Comparison of ENCODE assay signal across 8 cellular contexts in genomic region chr17:77887110-77887463, GRCh38.
DNase-seq lines count a peak whose midpoint lies in the region; ATAC-seq and TF ChIP-seq lines count a peak whose summit lies in the region.

No MANE protein-coding gene starts in this region.

- H3K36me3 Mint-ChIP-seq in Calu3 (ENCODE audit: insufficient read depth, unreplicated experiment) = peaks cover 4% of the 10 kb centered on the region
- H3K36me3 Mint-ChIP-seq in WTC11 = no peaks in the 10 kb centered on the region

- DNase-seq in Calu3 (no peak), WTC11 (ENCODE audit: low spot score) (no peak), fibroblast of pulmonary artery (ENCODE audit: low read depth) (no peak), sigmoid colon (peak; percentile 40), NCI-H2196 (lab: John Stamatoyannopoulos, UW; ENCODE audit: unreplicated experiment) (no peak), NCI-H2227 treated with DMSO at 0.1 percent for 48 hours (lab: John Stamatoyannopoulos, UW) (no peak), left colon (no peak), transverse colon (no peak)

- CTCF ChIA-PET in Calu3 (lab: Charles Lee) = no interaction called here
- CTCF ChIA-PET in WTC11 (lab: Charles Lee) = interaction anchor here (0.6 to 2.1 kb wide), 8 partner anchors 9 to 444 kb away, joined by 3 to 5 read pairs (median 4); no protein-coding TSS in a partner anchor

- H3K36me3 ChIP-seq in sigmoid colon = no peaks in the 10 kb centered on the region
- H3K36me3 ChIP-seq in transverse colon = no peaks in the 10 kb centered on the region

- peak overlapping the region; percentile 65 to 76 (median 66) for H3K27ac ChIP-seq in sigmoid colon
- H3K27ac ChIP-seq in transverse colon = peak overlapping the region in 2 of 4 donors; percentile 61 to 64

- TF ChIP-seq CTCF in Calu3 (IDR thresholded peaks at IDR 0.05; ENCODE audit: unreplicated experiment) (no peak), WTC11 (IDR thresholded peaks at IDR 0.05) (no peak), fibroblast of pulmonary artery (IDR thresholded peaks at IDR 0.05; ENCODE audit: low read length, missing control alignments) (no peak), sigmoid colon (IDR thresholded peaks at IDR 0.05) (no peak), transverse colon (IDR thresholded peaks at IDR 0.05) (no peak)

- in situ Hi-C loops in transverse colon (cut with MboI; ENCODE audit: low pct_ligation_motif_present in 1 of 4, low pct_unique_long_range_greater_than_20kb in 1 of 4, low sequenced_read_pairs in 3 of 4) = no loop called here

- 68 to 77% methylated on average over 4 of the region's 4 CpGs for WGBS in sigmoid colon, 2 donors
- WGBS in transverse colon (ENCODE audit: low coverage in 1 of 2), 2 donors = 63% methylated on average over 4 of the region's 4 CpGs; no CpG with 5 or more reads in 1 of the 2 donors

- H3K27me3 Mint-ChIP-seq in Calu3 (ENCODE audit: unreplicated experiment) (peaks cover 96% of the 10 kb centered on the region), WTC11 (ENCODE audit: low read depth) (peaks cover 33% of the 10 kb centered on the region)

- H3K4me1 ChIP-seq in sigmoid colon (peaks cover 5 to 25% (median 16%) of the 10 kb centered on the region in 4 donors), transverse colon (peaks cover 0 to 25% (median 1%) of the 10 kb centered on the region in 4 donors)

- POLR2A ChIA-PET in WTC11 (lab: Charles Lee) = interaction anchor here (2.0 kb wide), 1 partner anchor 71 kb away, joined by 6 read pairs; the partner anchor contains the start of gene TNRC6C

- H3K9me3 Mint-ChIP-seq in Calu3 (ENCODE audit: low read depth, unreplicated experiment) (no peaks in the 10 kb centered on the region), WTC11 (no peaks in the 10 kb centered on the region)

- peak overlapping the region; percentile 61 for H3K4me3 ChIP-seq in fibroblast of pulmonary artery (replicated peaks; ENCODE audit: low read depth, low read length)
- H3K4me3 ChIP-seq in sigmoid colon = peak overlapping the region; percentile 45 to 61 (median 56)
- peak overlapping the region in 1 of 4 donors; percentile 40 for H3K4me3 ChIP-seq in transverse colon

- BruUV-seq in Calu3 (replicated peaks; lab: Mats Ljungman, UMichigan) = no TSS peak

- H3K4me3 Mint-ChIP-seq in Calu3 (ENCODE audit: low read depth, unreplicated experiment) = peak overlapping the region; percentile 75
- peak overlapping the region; percentile 72 for H3K4me3 Mint-ChIP-seq in WTC11

- H3K4me1 Mint-ChIP-seq in Calu3 (ENCODE audit: low read depth, unreplicated experiment) (peaks cover 29% of the 10 kb centered on the region), WTC11 (peaks cover 38% of the 10 kb centered on the region)

- TF ChIP-seq EP300 in sigmoid colon (IDR thresholded peaks at IDR 0.05) (no peak), transverse colon (IDR thresholded peaks at IDR 0.05; ENCODE audit: low read depth) (no peak)

- H3K9me3 ChIP-seq in sigmoid colon (no peaks in the 10 kb centered on the region), transverse colon (no peaks in the 10 kb centered on the region)

- ATAC-seq in WTC11 (no peak), left colon (no peak)

- intact Hi-C loops in Calu3 (cut with micrococcal nuclease; ENCODE audit: unreplicated experiment) (loop anchor here (5.0 kb wide), 1 partner anchor 45 kb away; no protein-coding TSS in a partner anchor), sigmoid colon (cut with DNase I) (loop anchor here (2.0 to 10.0 kb wide), 3 partner anchors 72 to 128 kb away; partner anchors contain the start of gene TNRC6C), left colon (cut with DNase I, micrococcal nuclease) (no loop called here), transverse colon (cut with DNase I; ENCODE audit: low total_unique reads) (no loop called here)

- H3K27me3 ChIP-seq in sigmoid colon (no peaks in the 10 kb centered on the region), transverse colon (peaks cover 44% of the 10 kb centered on the region)

- no peak for TF ChIP-seq POLR2A in sigmoid colon (IDR thresholded peaks at IDR 0.05)
- no peak for TF ChIP-seq POLR2A in transverse colon (IDR thresholded peaks at IDR 0.05)

- H3K27ac Mint-ChIP-seq in Calu3 (ENCODE audit: unreplicated experiment) = peak overlapping the region; percentile 64
- H3K27ac Mint-ChIP-seq in WTC11 = no peak overlapping the region

TF ChIP-seq in WTC11, 78 proteins besides CTCF, POLR2A, EP300 and RAD21:
- TF ChIP-seq ZMAT4 (CRISPR knock-in tag; IDR thresholded peaks at IDR 0.05) (no peak), ZNF423 (CRISPR knock-in tag; IDR thresholded peaks at IDR 0.05) (no peak), MYBL2 (CRISPR knock-in tag; IDR thresholded peaks at IDR 0.05) (no peak)
- TF ChIP-seq, protein P1, sequence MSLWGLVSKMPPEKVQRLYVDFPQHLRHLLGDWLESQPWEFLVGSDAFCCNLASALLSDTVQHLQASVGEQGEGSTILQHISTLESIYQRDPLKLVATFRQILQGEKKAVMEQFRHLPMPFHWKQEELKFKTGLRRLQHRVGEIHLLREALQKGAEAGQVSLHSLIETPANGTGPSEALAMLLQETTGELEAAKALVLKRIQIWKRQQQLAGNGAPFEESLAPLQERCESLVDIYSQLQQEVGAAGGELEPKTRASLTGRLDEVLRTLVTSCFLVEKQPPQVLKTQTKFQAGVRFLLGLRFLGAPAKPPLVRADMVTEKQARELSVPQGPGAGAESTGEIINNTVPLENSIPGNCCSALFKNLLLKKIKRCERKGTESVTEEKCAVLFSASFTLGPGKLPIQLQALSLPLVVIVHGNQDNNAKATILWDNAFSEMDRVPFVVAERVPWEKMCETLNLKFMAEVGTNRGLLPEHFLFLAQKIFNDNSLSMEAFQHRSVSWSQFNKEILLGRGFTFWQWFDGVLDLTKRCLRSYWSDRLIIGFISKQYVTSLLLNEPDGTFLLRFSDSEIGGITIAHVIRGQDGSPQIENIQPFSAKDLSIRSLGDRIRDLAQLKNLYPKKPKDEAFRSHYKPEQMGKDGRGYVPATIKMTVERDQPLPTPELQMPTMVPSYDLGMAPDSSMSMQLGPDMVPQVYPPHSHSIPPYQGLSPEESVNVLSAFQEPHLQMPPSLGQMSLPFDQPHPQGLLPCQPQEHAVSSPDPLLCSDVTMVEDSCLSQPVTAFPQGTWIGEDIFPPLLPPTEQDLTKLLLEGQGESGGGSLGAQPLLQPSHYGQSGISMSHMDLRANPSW (CRISPR knock-in tag; conservative IDR thresholded peaks at IDR 0.05; ENCODE audit: low read depth) = no peak
TF ChIP-seq in WTC11: peak in this region for 0.

Comparison
In these comparisons a context has a peak if more than half of its experiments do, and no peak if none do; other contexts are left out.
1. intact Hi-C loops: an anchor here in Calu3 (5.0 kb wide) and sigmoid colon (2.0 to 10.0 kb wide); none called in left colon and transverse colon.